8 cellular contexts compared by ENCODE assay signal in the genomic region with DNA sequence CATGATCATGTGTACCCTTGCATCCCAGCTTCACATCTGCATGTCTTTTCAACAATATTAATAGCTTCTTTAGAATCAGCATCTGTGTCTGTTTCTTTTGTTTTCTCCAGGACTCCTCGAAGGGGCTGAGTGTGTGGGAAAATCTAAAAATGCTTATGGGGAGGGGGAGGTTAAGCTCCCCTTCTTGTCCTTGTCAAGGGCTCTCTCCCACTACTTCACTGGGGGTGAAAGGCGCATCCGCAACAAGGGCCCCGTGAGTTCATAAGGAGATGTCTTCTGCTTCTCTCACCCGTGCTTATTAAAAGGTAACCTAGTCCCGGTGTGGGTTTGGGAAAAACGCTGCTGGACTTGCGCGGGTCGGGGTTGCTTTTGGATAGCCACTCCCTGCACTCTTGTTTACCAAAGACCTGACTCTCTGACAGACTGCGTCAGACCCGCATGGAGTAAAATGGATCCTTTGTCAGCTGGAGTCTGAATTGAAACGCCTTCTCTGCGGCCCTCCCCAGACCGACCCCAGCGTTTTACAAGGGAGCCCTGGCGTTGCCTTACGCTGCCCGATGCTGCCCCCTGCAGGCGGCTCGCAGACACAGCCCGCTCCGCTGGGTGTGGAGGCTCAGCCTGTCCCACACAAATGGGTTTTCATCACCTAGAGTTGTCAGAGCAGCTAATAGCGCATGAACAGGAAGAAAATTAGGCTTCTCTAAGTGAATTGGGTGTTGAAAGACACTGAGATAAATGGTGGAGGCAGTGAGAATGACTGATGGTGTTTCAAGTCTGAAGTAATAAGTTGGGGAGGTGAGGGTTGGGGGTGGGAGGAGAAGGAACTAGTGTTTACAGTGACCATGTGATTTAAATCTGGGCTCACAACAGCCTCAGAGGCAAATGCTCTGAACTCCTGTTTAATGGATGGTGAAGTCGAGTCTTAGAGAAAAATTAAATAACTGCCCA. TPM values are rescaled to one million over a fixed set of nuclear protein-coding genes. Genes with fewer than 3 reads are reported as not detected.
DNase-seq lines count a peak whose midpoint lies in the region; ATAC-seq and TF ChIP-seq lines count a peak whose summit lies in the region.

No MANE protein-coding gene starts in this region.

- TF ChIP-seq CTCF in CD8-positive, alpha-beta T cell (IDR thresholded peaks at IDR 0.05) = peak; percentile 98
- TF ChIP-seq CTCF in endothelial cell (IDR thresholded peaks at IDR 0.05; ENCODE audit: unreplicated experiment) = peak; percentile 93

- CTCF ChIA-PET in CD8-positive, alpha-beta T cell (lab: Charles Lee) = interaction anchor here (0.6 to 16.1 kb wide), 36 partner anchors 9 to 627 kb away, joined by 3 to 333 read pairs (median 6); a partner anchor contains a TSS

- intact Hi-C loops in CD8-positive, alpha-beta T cell (cut with DNase I, micrococcal nuclease) = loop anchor here (1.0 to 5.0 kb wide), 8 partner anchors 24 to 625 kb away; a partner anchor contains a TSS

- H3K27me3 Mint-ChIP-seq in CD8-positive, alpha-beta T cell (ENCODE audit: low read depth) = no peaks in the 10 kb centered on the region
- peaks cover 9% of the 10 kb centered on the region for H3K27me3 Mint-ChIP-seq in endothelial cell (ENCODE audit: unreplicated experiment)

- no peaks in the 10 kb centered on the region for H3K36me3 Mint-ChIP-seq in CD8-positive, alpha-beta T cell
- peaks cover 2% of the 10 kb centered on the region for H3K36me3 Mint-ChIP-seq in endothelial cell (ENCODE audit: low read depth, unreplicated experiment)

- no peak overlapping the region for H3K27ac ChIP-seq in CD8-positive, alpha-beta T cell (ENCODE audit: low read depth, low read length)
- no peak overlapping the region for H3K27ac ChIP-seq in HUES48 (ENCODE audit: low read depth, low read length)

- H3K27ac Mint-ChIP-seq in CD8-positive, alpha-beta T cell = peak overlapping the region; percentile 19
- H3K27ac Mint-ChIP-seq in endothelial cell (ENCODE audit: unreplicated experiment) = peak overlapping the region; percentile 51

- H3K4me3 ChIP-seq in CD8-positive, alpha-beta T cell (ENCODE audit: low read depth, low read length) = no peak overlapping the region
- H3K4me3 ChIP-seq in HUES48 (ENCODE audit: low read depth, low read length) = peak overlapping the region; percentile 47

- H3K36me3 ChIP-seq in CD8-positive, alpha-beta T cell (ENCODE audit: insufficient read depth, low read length) = no peaks in the 10 kb centered on the region
- no peaks in the 10 kb centered on the region for H3K36me3 ChIP-seq in HUES48 (ENCODE audit: control insufficient read depth, insufficient read depth, low read length)

- H3K4me1 Mint-ChIP-seq in CD8-positive, alpha-beta T cell (ENCODE audit: low read depth) = peaks cover 25% of the 10 kb centered on the region
- H3K4me1 Mint-ChIP-seq in endothelial cell (ENCODE audit: unreplicated experiment) = peaks cover 46% of the 10 kb centered on the region

- peak; percentile 76 to 94 (median 84) for DNase-seq in CD8-positive, alpha-beta T cell
- DNase-seq in NOMO-1 treated with DMSO at 0.1 percent for 48 hours (lab: John Stamatoyannopoulos, UW; ENCODE audit: unreplicated experiment) = peak; percentile 81
- DNase-seq in activated CD8-positive, alpha-beta memory T cell treated with anti-CD3 and anti-CD28 coated beads, Interleukin-2, amount 50 U/mL, for 24 hours (ENCODE audit: extremely low read depth) = peak; percentile 75
- peak; percentile 94 for DNase-seq in endothelial cell (ENCODE audit: low spot score)
- peak; percentile 81 for DNase-seq in middle frontal gyrus (ENCODE audit: extremely low spot score, low spot score)
- peak; percentile 78 to 81 for DNase-seq in stimulated activated CD8-positive, alpha-beta memory T cell treated with anti-CD3 and anti-CD28 coated beads, Interleukin-4, amount 100 ng/mL, for 1 hour (ENCODE audit: low read depth in 2 of 2, low spot score in 1 of 2)

- POLR2A ChIA-PET in CD8-positive, alpha-beta T cell (lab: Charles Lee) = interaction anchor here (0.5 to 3.7 kb wide), 9 partner anchors 11 to 141 kb away, joined by 3 to 25 read pairs (median 3); a partner anchor contains a TSS

- no peaks in the 10 kb centered on the region for H3K27me3 ChIP-seq in CD8-positive, alpha-beta T cell (ENCODE audit: insufficient read depth, low read length)
- H3K27me3 ChIP-seq in HUES48 (ENCODE audit: control insufficient read depth, insufficient read depth, low read length) = peaks cover 24% of the 10 kb centered on the region; the same call in 1 of the 2 replicates

- no peaks in the 10 kb centered on the region for H3K9me3 Mint-ChIP-seq in CD8-positive, alpha-beta T cell
- H3K9me3 Mint-ChIP-seq in endothelial cell (ENCODE audit: unreplicated experiment) = no peaks in the 10 kb centered on the region

- H3K9ac ChIP-seq in HUES48 (ENCODE audit: low read depth, low read length) = peak overlapping the region; percentile 26; the same call in 1 of the 2 replicates

- H3K4me1 ChIP-seq in CD8-positive, alpha-beta T cell (ENCODE audit: insufficient read depth, low read length) = peaks cover 17% of the 10 kb centered on the region
- peaks cover 8% of the 10 kb centered on the region; the same call in 1 of the 2 replicates for H3K4me1 ChIP-seq in HUES48 (ENCODE audit: control insufficient read depth, insufficient read depth, low read length)

- H3K9me3 ChIP-seq in CD8-positive, alpha-beta T cell (ENCODE audit: low read length) = no peaks in the 10 kb centered on the region
- H3K9me3 ChIP-seq in HUES48 (ENCODE audit: control insufficient read depth, insufficient read depth, low read length) = no peaks in the 10 kb centered on the region

- H3K4me3 Mint-ChIP-seq in CD8-positive, alpha-beta T cell = no peak overlapping the region
- no peak overlapping the region for H3K4me3 Mint-ChIP-seq in endothelial cell (ENCODE audit: unreplicated experiment)

- ATAC-seq in CD8-positive, alpha-beta T cell = peak; percentile 99
- ATAC-seq in GM21360 (IDR thresholded peaks at IDR 0.05; ENCODE audit: unreplicated experiment) = peak; percentile 79

RNA-seq across cellular contexts. Expression of a gene that starts 53.9 kb away (rescaled TPM):
- total RNA-seq in CD8-positive, alpha-beta T cell = 10 to 100 TPM; 74.7 to 76.6 TPM
- total RNA-seq in endothelial cell (ENCODE audit: unreplicated experiment) = 18.0 TPM
